Comparison of ENCODE assay signal across 19 cellular contexts in genomic region chr4:7692451-7693236, GRCh38.
"Had no signal": no experiment of that assay in that cellular context is flagged by ENCODE, and none has a peak within 500 bp of the region (broad histone marks: within the 10 kb centered on the region; RNA-seq: fewer than 3 reads in every experiment).

No MANE protein-coding gene starts in this region.

- H3K79me2 ChIP-seq: parathyroid adenoma had no signal

- H3K36me3 ChIP-seq: left lung, right atrium auricular region, right lobe of liver, suprapubic skin, thoracic aorta, tibial artery, upper lobe of right lung had no signal

- H3K9ac ChIP-seq: parathyroid adenoma had no signal

- H2AFZ ChIP-seq: parathyroid adenoma had no signal

- DNase-seq: left colon; mesendoderm; naive B cell; natural killer cell; stimulated activated CD4-positive, alpha-beta T cell treated with anti-CD3 and anti-CD28 coated beads, Interleukin-4, amount 100 ng/mL, for 24 hours; stimulated activated naive CD4-positive, alpha-beta T cell; tibial artery; trophoblast cell; upper lobe of right lung had no signal

- H3K27ac ChIP-seq: left lung, parathyroid adenoma, right atrium auricular region, right lobe of liver, skin epidermis, suprapubic skin, thoracic aorta, tibial artery, upper lobe of right lung had no signal

- FAIRE-seq: keratinocyte, urothelium cell line had no signal

- H3K4me1 ChIP-seq: left lung, parathyroid adenoma, right atrium auricular region, right lobe of liver, tibial artery, upper lobe of right lung had no signal

- H3K9me3 ChIP-seq: left lung, right atrium auricular region, right lobe of liver, suprapubic skin, thoracic aorta, tibial artery, upper lobe of right lung had no signal

- H3K4me3 ChIP-seq: left lung, lung, right atrium auricular region, right lobe of liver, skin epidermis, suprapubic skin, thoracic aorta, tibial artery, upper lobe of right lung had no signal

- H3K27me3 ChIP-seq: left lung, right atrium auricular region, right lobe of liver, suprapubic skin, upper lobe of right lung had no signal
